Comparison of ENCODE assay signal across 8 cellular contexts in the genomic region with DNA sequence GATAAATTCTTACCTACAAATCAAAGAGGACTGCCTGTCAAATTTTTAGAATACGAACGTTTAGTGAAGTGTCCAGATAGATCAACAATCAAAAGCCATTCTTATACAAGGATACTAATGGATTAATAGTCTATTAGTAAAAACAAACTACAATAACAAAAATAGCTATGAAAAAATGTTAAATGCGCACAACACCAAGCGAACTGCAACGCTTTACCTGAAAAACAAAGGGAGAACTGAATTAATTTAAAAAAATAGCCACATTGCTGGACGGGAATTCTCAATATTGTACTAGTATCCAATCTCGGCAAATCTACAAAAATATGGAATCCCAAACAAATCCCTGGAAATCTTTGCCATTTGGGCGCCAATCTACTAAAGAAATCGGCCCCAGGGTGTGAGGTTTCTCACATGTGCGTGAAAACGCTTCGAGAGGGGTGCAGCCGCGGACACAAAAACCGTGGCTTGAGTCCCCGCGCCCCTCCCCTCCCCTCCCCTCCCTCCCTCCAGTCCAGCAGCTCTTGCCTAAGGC.
DNase-seq lines count a peak whose midpoint lies in the region; ATAC-seq and TF ChIP-seq lines count a peak whose summit lies in the region.

No MANE protein-coding gene starts in this region.

- TF ChIP-seq CTCF in AG04449 (IDR thresholded peaks at IDR 0.05; ENCODE audit: insufficient read depth, low read length, missing control alignments) = no peak

- H3K4me1 ChIP-seq in HUES48 (ENCODE audit: control insufficient read depth, insufficient read depth, low read length) = peaks cover 23% of the 10 kb centered on the region
- H3K4me1 ChIP-seq in muscle layer of duodenum (ENCODE audit: control insufficient read depth in 1 of 2, insufficient read depth in 2 of 2, low read length in 2 of 2) = peaks cover 6 to 13% of the 10 kb centered on the region in 2 donors

- ATAC-seq in HG03097 (IDR thresholded peaks at IDR 0.05; ENCODE audit: low FRiP score, unreplicated experiment) (no peak), HG02763 (IDR thresholded peaks at IDR 0.05; ENCODE audit: unreplicated experiment) (no peak)

- H3K9me3 ChIP-seq in HUES48 (ENCODE audit: control insufficient read depth, insufficient read depth, low read length) = no peaks in the 10 kb centered on the region
- no peaks in the 10 kb centered on the region for H3K9me3 ChIP-seq in muscle layer of duodenum (ENCODE audit: control insufficient read depth in 1 of 2, low read length in 2 of 2)

- H3K36me3 ChIP-seq in HUES48 (ENCODE audit: control insufficient read depth, insufficient read depth, low read length) (no peaks in the 10 kb centered on the region), muscle layer of duodenum (ENCODE audit: control insufficient read depth in 1 of 2, insufficient read depth in 2 of 2, low read length in 2 of 2) (peaks cover 0 to 4% of the 10 kb centered on the region in 2 donors)

- peak overlapping the region; percentile 79 for H3K4me3 ChIP-seq in AG04449 (ENCODE audit: low read depth, low read length)
- H3K4me3 ChIP-seq in HUES48 (ENCODE audit: low read depth, low read length) = peak overlapping the region; percentile 77
- H3K4me3 ChIP-seq in muscle layer of duodenum (ENCODE audit: low read depth in 1 of 2, low read length in 2 of 2) = peak overlapping the region; percentile 61 to 91

- CTCF ChIA-PET in AG04449 (lab: Yijun Ruan, JAX) = interaction anchor here (1.0 to 1.7 kb wide), 2 partner anchors 59 to 88 kb away, joined by 3 to 9 read pairs; no protein-coding TSS in a partner anchor

- DNase-seq in AG04449 (ENCODE audit: low read depth, low spot score) (no peak), NCI-H526 treated with DMSO at 0.1 percent for 48 hours (lab: John Stamatoyannopoulos, UW) (no peak), NCI-H187 (lab: John Stamatoyannopoulos, UW) (no peak)
- DNase-seq in central memory CD4-positive, alpha-beta T cell = peak; percentile 2

- no peaks in the 10 kb centered on the region for H3K27me3 ChIP-seq in HUES48 (ENCODE audit: control insufficient read depth, insufficient read depth, low read length)
- no peaks in the 10 kb centered on the region for H3K27me3 ChIP-seq in muscle layer of duodenum (ENCODE audit: low read depth, low read length)

- H3K27ac ChIP-seq in HUES48 (ENCODE audit: low read depth, low read length) = peak overlapping the region; percentile 97
- peak overlapping the region; percentile 68 for H3K27ac ChIP-seq in muscle layer of duodenum (ENCODE audit: low read length)

- peak overlapping the region; percentile 69 for H3K9ac ChIP-seq in HUES48 (ENCODE audit: low read depth, low read length)

- POLR2A ChIA-PET in AG04449 (lab: Yijun Ruan, JAX) = interaction anchor here (1.0 kb wide), 1 partner anchor 14 kb away, joined by 3 read pairs; no protein-coding TSS in a partner anchor
